ENCODE assay signal across 11 cellular contexts in genomic region chr2:151961558-151961957, GRCh38.
"Had no signal": no experiment of that assay in that cellular context is flagged by ENCODE, and none has a peak within 500 bp of the region (broad histone marks: within the 10 kb centered on the region; RNA-seq: fewer than 3 reads in every experiment).

No MANE protein-coding gene starts in this region.

- H3K4me1 ChIP-seq: HAP-1 had no signal

- H3K4me2 ChIP-seq: GM23338 had no signal

- H3K9ac ChIP-seq: GM23248 had no signal

- H3K27ac Mint-ChIP-seq: GM23338, H9, HFFc6 had no signal

- H3K4me3 ChIP-seq: GM23248, GM23338, HAP-1 had no signal

- ATAC-seq: GM23338, HCT116 had no signal

- H3K4me1 Mint-ChIP-seq: GM23338, H9 had no signal

- H3K36me3 ChIP-seq: HAP-1 had no signal

- FAIRE-seq: H1, H54 had no signal

- H3K27ac ChIP-seq: GM23248 had no signal

- H3K9me3 ChIP-seq: HAP-1 had no signal

- H3K4me3 Mint-ChIP-seq: GM23338, H9, HFFc6 had no signal

- H3K9me3 Mint-ChIP-seq: GM23338, H9, HFFc6 had no signal

- DNase-seq: GM23248, GOT3, H7, H9, HCEC 1CT, HFFc6 had no signal

- H2AFZ ChIP-seq: GM23248, GM23338 had no signal
